Comparison of ENCODE assay signal across 20 cellular contexts in the genomic region with DNA sequence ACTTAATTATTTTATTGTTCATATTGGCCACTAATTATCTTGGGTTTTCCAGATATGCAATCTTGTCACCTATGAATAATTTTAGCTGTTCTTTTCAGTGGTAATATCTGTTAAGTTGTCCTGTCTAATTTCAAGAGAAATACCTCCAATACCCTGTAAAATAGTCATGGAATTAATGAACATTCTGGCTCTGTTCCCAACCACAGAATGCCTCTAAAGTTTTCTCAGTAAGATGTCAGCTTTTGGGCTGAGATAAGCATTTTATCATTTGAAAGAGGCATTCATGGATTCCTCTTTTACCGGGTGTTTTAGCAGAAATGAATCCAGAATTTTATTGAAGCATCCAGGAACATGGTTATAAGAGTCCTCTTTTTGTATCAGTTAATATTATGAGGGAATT.
DNase-seq lines count a peak whose midpoint lies in the region; ATAC-seq and TF ChIP-seq lines count a peak whose summit lies in the region.
"Had no signal": no experiment of that assay in that cellular context is flagged by ENCODE, and none has a peak within 500 bp of the region (broad histone marks: within the 10 kb centered on the region; RNA-seq: fewer than 3 reads in every experiment).

No MANE protein-coding gene starts in this region.

- no peak overlapping the region for H3K4me3 ChIP-seq in choroid plexus epithelial cell (ENCODE audit: low read depth, low read length)
- no peak overlapping the region for H3K4me3 ChIP-seq in CD8-positive, alpha-beta T cell (ENCODE audit: low read depth, low read length)
- H3K4me3 ChIP-seq: HAP-1, heart left ventricle, thoracic aorta had no signal

- no peak overlapping the region for H3K27ac Mint-ChIP-seq in CD8-positive, alpha-beta T cell
- H3K27ac Mint-ChIP-seq: activated B cell treated with CpG ODN at 0.5 μM for 24 hours, T-cell had no signal

- no peak overlapping the region for H3K4me3 Mint-ChIP-seq in CD8-positive, alpha-beta T cell
- H3K4me3 Mint-ChIP-seq: activated B cell treated with CpG ODN at 0.5 μM for 24 hours, T-cell had no signal

- DNase-seq in Daoy (ENCODE audit: low read depth) (peak; percentile 37), RPMI7951 (ENCODE audit: low read depth) (peak; percentile 50), choroid plexus epithelial cell (ENCODE audit: low read depth) (peak; percentile 87), myocyte (ENCODE audit: low read depth) (peak; percentile 62), left lobe of liver (ENCODE audit: low spot score) (no peak), NCI-H345 (lab: John Stamatoyannopoulos, UW) (no peak)
- DNase-seq in stimulated activated naive CD4-positive, alpha-beta T cell (lab: John Stamatoyannopoulos, UW) = no peak
- no peak for DNase-seq in CD8-positive, alpha-beta T cell
- DNase-seq: activated B cell treated with CpG ODN at 0.5 μM for 24 hours; activated CD8-positive, alpha-beta memory T cell treated with anti-CD3 and anti-CD28 coated beads for 24 hours; heart left ventricle; NCI-H774; nucleus accumbens; RPMI8226; stimulated activated CD4-positive, alpha-beta T cell treated with anti-CD3 and anti-CD28 coated beads, Interleukin-2, amount 100 ng/mL, for 48 hours; T-cell had no signal

- POLR2A ChIA-PET in CD8-positive, alpha-beta T cell (lab: Charles Lee) = no interaction called here

- H3K27ac ChIP-seq in CD8-positive, alpha-beta T cell (ENCODE audit: low read depth, low read length) = no peak overlapping the region
- H3K27ac ChIP-seq: heart left ventricle, thoracic aorta had no signal

- no peak for ATAC-seq in CD8-positive, alpha-beta T cell
- ATAC-seq in left lobe of liver = no peak
- ATAC-seq: heart left ventricle, HepG2, sciatic nerve, T-cell had no signal

- CTCF ChIA-PET in CD8-positive, alpha-beta T cell (lab: Charles Lee) = no interaction called here

- TF ChIP-seq CTCF in choroid plexus epithelial cell (conservative IDR thresholded peaks at IDR 0.05; ENCODE audit: low read depth, low read length) = no peak
- no peak for TF ChIP-seq CTCF in CD8-positive, alpha-beta T cell (IDR thresholded peaks at IDR 0.05)

- H3K9me3 ChIP-seq in CD8-positive, alpha-beta T cell (ENCODE audit: low read length) = no peaks in the 10 kb centered on the region
- H3K9me3 ChIP-seq: HAP-1, thoracic aorta had no signal

- peaks cover 8% of the 10 kb centered on the region for H3K36me3 Mint-ChIP-seq in CD8-positive, alpha-beta T cell

- peaks cover 19% of the 10 kb centered on the region for H3K4me1 ChIP-seq in CD8-positive, alpha-beta T cell (ENCODE audit: insufficient read depth, low read length)
- H3K4me1 ChIP-seq: HAP-1, heart left ventricle had no signal

- peaks cover 26% of the 10 kb centered on the region for H3K4me1 Mint-ChIP-seq in CD8-positive, alpha-beta T cell (ENCODE audit: low read depth)

- no peaks in the 10 kb centered on the region for H3K27me3 ChIP-seq in CD8-positive, alpha-beta T cell (ENCODE audit: insufficient read depth, low read length)
- H3K27me3 ChIP-seq: heart left ventricle had no signal

- H3K27me3 Mint-ChIP-seq in CD8-positive, alpha-beta T cell (ENCODE audit: low read depth) = no peaks in the 10 kb centered on the region
- H3K27me3 Mint-ChIP-seq: activated B cell treated with CpG ODN at 0.5 μM for 24 hours, T-cell had no signal

- intact Hi-C loops in CD8-positive, alpha-beta T cell (cut with DNase I, micrococcal nuclease) = no loop called here

- peaks cover 5% of the 10 kb centered on the region for H3K9me3 Mint-ChIP-seq in CD8-positive, alpha-beta T cell

- no peaks in the 10 kb centered on the region for H3K36me3 ChIP-seq in CD8-positive, alpha-beta T cell (ENCODE audit: insufficient read depth, low read length)
- H3K36me3 ChIP-seq: HAP-1, heart left ventricle, thoracic aorta had no signal

Comparison
In these comparisons a context has a peak if more than half of its experiments do, and no peak if none do; other contexts are left out.
1. DNase-seq: peak in Daoy (single experiment), RPMI7951 (single experiment), choroid plexus epithelial cell (single experiment) and myocyte (single experiment); none in stimulated activated naive CD4-positive, alpha-beta T cell (0 of 6), CD8-positive, alpha-beta T cell (0 of 7), left lobe of liver (single experiment) and NCI-H345 (single experiment).